Comparison of ENCODE assay signal across 8 cellular contexts in the genomic region with DNA sequence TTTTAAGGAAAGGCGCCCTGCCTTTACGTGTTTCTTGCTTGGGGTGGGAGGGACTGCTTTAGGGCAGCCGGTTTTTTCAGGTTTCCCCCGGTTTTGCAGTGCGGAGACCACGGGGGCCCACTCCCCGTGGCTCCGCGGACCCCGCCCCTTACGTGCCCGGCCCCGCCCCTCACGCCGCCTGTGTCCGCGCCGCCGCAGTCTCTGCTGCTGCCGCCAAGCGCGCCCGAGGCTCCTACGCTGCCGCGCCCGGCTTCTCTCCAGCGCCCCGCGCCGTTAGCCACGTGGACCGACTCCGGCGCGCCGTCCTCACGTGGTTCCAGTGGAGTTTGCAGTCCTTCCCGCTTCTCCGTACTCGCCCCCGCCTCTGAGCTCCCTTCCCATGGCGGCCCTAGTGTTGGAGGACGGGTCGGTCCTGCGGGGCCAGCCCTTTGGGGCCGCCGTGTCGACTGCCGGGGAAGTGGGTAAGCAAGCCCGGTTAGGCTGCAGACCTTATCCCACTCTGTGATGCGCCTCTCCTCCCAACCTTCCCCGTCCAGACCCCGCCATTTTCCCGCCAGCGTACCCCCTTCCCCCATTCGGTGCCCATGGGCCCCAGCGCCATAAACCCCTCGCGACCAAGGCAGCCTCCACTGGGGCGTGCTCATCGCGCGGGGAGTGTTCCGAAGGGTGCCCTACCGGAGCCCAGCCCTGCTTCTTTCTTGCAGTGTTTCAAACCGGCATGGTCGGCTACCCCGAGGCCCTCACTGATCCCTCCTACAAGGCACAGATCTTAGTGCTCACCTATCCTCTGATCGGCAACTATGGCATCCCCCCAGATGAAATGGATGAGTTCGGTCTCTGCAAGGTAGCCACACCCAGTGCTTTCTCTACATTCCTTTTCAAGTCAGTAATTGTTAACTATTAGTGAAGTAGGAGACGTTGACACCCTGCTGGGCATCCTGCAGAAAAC. TPM values are rescaled to one million over a fixed set of nuclear protein-coding genes. Genes with fewer than 3 reads are reported as not detected.
A peak's percentile ranks its signal among the peaks of the same experiment; 100 is the strongest.
DNase-seq lines count a peak whose midpoint lies in the region; ATAC-seq and TF ChIP-seq lines count a peak whose summit lies in the region.

CAD (plus strand) TSS at position 197 of the 949 bp plus-strand sequence; CDS start at position 380, 183 bp downstream.

- peak within 1 kb of the TSS; percentile 100 for H3K9ac ChIP-seq in HUES64 (ENCODE audit: low read depth, low read length)

- peak; percentile 90 for DNase-seq in Calu3
- DNase-seq in OCI-M1 (lab: John Stamatoyannopoulos, UW), result peak; percentile 94
- peak; percentile 89 for DNase-seq in activated T-cell treated with anti-CD3 and anti-CD28 coated beads for 24 hours (ENCODE audit: low read depth)
- peak; percentile 89 for DNase-seq in epithelial cell of esophagus (ENCODE audit: low read depth)
- peak; percentile 85 for DNase-seq in mucosa of gallbladder (ENCODE audit: low spot score)
- DNase-seq in stimulated activated CD8-positive, alpha-beta memory T cell treated with anti-CD3 and anti-CD28 coated beads, Interleukin-4, amount 100 ng/mL, for 4 hours (ENCODE audit: low read depth in 2 of 2, low spot score in 1 of 2), result peak; percentile 74 to 76

- no peaks in the 10 kb centered on the region for H3K27me3 ChIP-seq in HUES64 (ENCODE audit: insufficient read depth, low read length)

- intact Hi-C loops in Calu3 (cut with micrococcal nuclease; ENCODE audit: unreplicated experiment), result loop anchor here (1.0 kb wide), 1 partner anchor 119 kb away; no protein-coding TSS in a partner anchor

- CTCF ChIA-PET in Calu3 (lab: Charles Lee), result interaction anchor here (0.5 to 1.3 kb wide), 3 partner anchors 13 to 130 kb away, joined by 3 to 4 read pairs (median 3); partner anchors contain the start of gene KHK

- TSS peak; percentile 8 for BruUV-seq in Calu3 (replicated peaks; lab: Mats Ljungman, UMichigan)

- TF ChIP-seq CTCF in Calu3 (IDR thresholded peaks at IDR 0.05; ENCODE audit: unreplicated experiment) (no peak), epithelial cell of esophagus (IDR thresholded peaks at IDR 0.05; ENCODE audit: insufficient read depth, low read depth, low read length, missing control alignments) (no peak)

- H3K9me3 ChIP-seq in HUES64 (ENCODE audit: insufficient read depth, low read depth, low read length), result no peaks in the 10 kb centered on the region

- H3K27me3 Mint-ChIP-seq in Calu3 (ENCODE audit: unreplicated experiment), result no peaks in the 10 kb centered on the region

- H3K36me3 ChIP-seq in HUES64 (ENCODE audit: insufficient read depth, low read length), result peaks cover 71% of the 10 kb centered on the region

- H3K4me1 Mint-ChIP-seq in Calu3 (ENCODE audit: low read depth, unreplicated experiment), result peaks cover 38% of the 10 kb centered on the region

- H3K9me3 Mint-ChIP-seq in Calu3 (ENCODE audit: low read depth, unreplicated experiment), result no peaks in the 10 kb centered on the region

- ATAC-seq in GM21390 (IDR thresholded peaks at IDR 0.05; ENCODE audit: unreplicated experiment), result peak; percentile 87

- H3K4me3 Mint-ChIP-seq in Calu3 (ENCODE audit: low read depth, unreplicated experiment), result peak within 1 kb of the TSS; percentile 88

- peak within 1 kb of the TSS; percentile 82 for H3K27ac Mint-ChIP-seq in Calu3 (ENCODE audit: unreplicated experiment)

- H3K4me3 ChIP-seq in HUES64 (ENCODE audit: low read length) (peak within 1 kb of the TSS; percentile 91), epithelial cell of esophagus (ENCODE audit: low read length) (peak within 1 kb of the TSS; percentile 80)

- H3K4me1 ChIP-seq in HUES64 (ENCODE audit: insufficient read depth, low read length), result peaks cover 23% of the 10 kb centered on the region; the same call in 1 of the 2 replicates

- H3K36me3 Mint-ChIP-seq in Calu3 (ENCODE audit: insufficient read depth, unreplicated experiment), result peaks cover 61% of the 10 kb centered on the region

- 1% methylated on average over 72 of the region's 72 CpGs for WGBS in HUES64

- peak within 1 kb of the TSS; percentile 97 for H3K27ac ChIP-seq in HUES64 (ENCODE audit: low read depth, low read length)

RNA-seq across cellular contexts. Expression of gene CAD, which starts in this region (rescaled TPM):
- total RNA-seq in Calu3 (2022), result 68.2 and 71.6 TPM in 2 replicates
- 62.1 TPM for polyA plus RNA-seq in HUES64 (2013, experiment 1 of 2)
- 61.5 TPM for polyA plus RNA-seq in HUES64 (2013, experiment 2 of 2)
- total RNA-seq in mucosa of gallbladder, result 26.7 TPM

Comparison
In these comparisons a context has a peak if more than half of its experiments do, and no peak if none do; other contexts are left out.
1. Peak in every context shown above with its lines: DNase-seq, ATAC-seq, H3K4me3 ChIP-seq and H3K27ac ChIP-seq.